In the genomic region with DNA sequence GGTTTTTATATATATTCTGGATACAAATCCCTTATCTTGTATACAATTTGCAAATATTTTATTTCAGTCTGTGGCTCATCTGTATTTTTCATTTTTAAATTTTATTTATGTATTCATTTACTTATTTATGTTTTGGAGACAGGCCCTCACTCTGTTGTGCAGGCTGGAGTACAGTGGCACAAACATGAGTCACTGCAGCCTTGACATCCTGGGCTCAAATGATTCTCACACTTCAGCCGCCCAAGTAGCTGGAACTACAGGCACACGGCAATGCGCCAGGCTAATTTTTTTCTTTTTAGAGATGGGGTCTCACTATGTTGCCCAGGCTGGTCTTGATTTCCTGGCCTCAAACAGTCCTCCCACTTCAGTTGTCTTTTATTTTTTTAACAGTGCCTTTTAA, we compare ENCODE assay signal across 28 cellular contexts. TPM values are rescaled to one million over a fixed set of nuclear protein-coding genes. Genes with fewer than 3 reads are reported as not detected.
DNase-seq lines count a peak whose midpoint lies in the region; TF ChIP-seq lines count a peak whose summit lies in the region.
"Had no signal": no experiment of that assay in that cellular context is flagged by ENCODE, and none has a peak within 500 bp of the region (broad histone marks: within the 10 kb centered on the region; RNA-seq: fewer than 3 reads in every experiment).

No MANE protein-coding gene starts in this region.

- H3K27me3 ChIP-seq in adrenal gland, result no peaks in the 10 kb centered on the region
- H3K27me3 ChIP-seq: BE2C; BLaER1; BLaER1 treated with 17β-estradiol and CSF1 and Interleukin-3, amounts not matched to agents 10 nM and 100 nM had no signal

- no peak for TF ChIP-seq CTCF in adrenal gland (IDR thresholded peaks at IDR 0.05)

- WGBS in adrenal gland, 4 donors, result 31 to 58% (median 51%) methylated on average over 3 of the region's 3 CpGs

- no peak for TF ChIP-seq POLR2A in adrenal gland (IDR thresholded peaks at IDR 0.05)

- no peaks in the 10 kb centered on the region for H3K9me3 ChIP-seq in adrenal gland (replicated peaks in 1 of 3)
- H3K9me3 ChIP-seq: A549; BE2C; BLaER1; BLaER1 treated with 17β-estradiol and CSF1 and Interleukin-3, amounts not matched to agents 10 nM and 100 nM; Caco-2 had no signal

- peak in 6 of 7 donors; percentile 38 to 64 (median 60) for DNase-seq in adrenal gland
- DNase-seq in NCI-H345 treated with DMSO at 0.1 percent for 48 hours (lab: John Stamatoyannopoulos, UW; ENCODE audit: unreplicated experiment), result no peak
- DNase-seq: 8988T; ACHN; AML-193; BE2C; C1 segment of cervical spinal cord; Caco-2; Calu3; CD4-positive, alpha-beta memory T cell; CD4-positive, alpha-beta T cell; CD4-positive, CD25-positive, alpha-beta regulatory T cell; CD8-positive, alpha-beta memory T cell; CD8-positive, alpha-beta T cell; COR-L47; DMS 273 treated with DMSO at 0.1 percent for 48 hours; DMS153; DMS53; DMS79; DMS79 treated with DMSO at 0.1 percent for 48 hours; DND-41; EL had no signal

- no peaks in the 10 kb centered on the region for H3K4me1 ChIP-seq in adrenal gland (replicated peaks in 1 of 2)
- H3K4me1 ChIP-seq: A549; BE2C; BLaER1; BLaER1 treated with 17β-estradiol and CSF1 and Interleukin-3, amounts not matched to agents 10 nM and 100 nM; Caco-2 had no signal

- H3K36me3 ChIP-seq in adrenal gland (replicated peaks in 1 of 2), result peaks cover 0 to 6% of the 10 kb centered on the region in 2 donors

- no peak overlapping the region for H3K4me3 ChIP-seq in adrenal gland
- H3K4me3 ChIP-seq: A549; BLaER1; BLaER1 treated with 17β-estradiol and CSF1 and Interleukin-3, amounts not matched to agents 10 nM and 100 nM had no signal

- intact Hi-C loops in adrenal gland (cut with DNase I), result no loop called here

- no peak overlapping the region for H3K27ac ChIP-seq in adrenal gland
- H3K27ac ChIP-seq: 22Rv1; A549; BLaER1; BLaER1 treated with 17β-estradiol and CSF1 and Interleukin-3, amounts not matched to agents 10 nM and 100 nM; C4-2B had no signal

RNA-seq across cellular contexts. Expression of a gene that starts 50.6 kb away (rescaled TPM):
- total RNA-seq in adrenal gland, result 10 to 100 TPM; 13.4 to 65.3 (median 43.4) TPM
- 100 to 1,000 TPM in 1 of 3 donors, 10 to 100 TPM in 2; 28.6 to 148 (median 35.2) TPM for polyA plus RNA-seq in adrenal gland
- polyA plus RNA-seq: CD14-positive monocyte had no signal
